1 cellular context compared by ENCODE assay signal in the genomic region with DNA sequence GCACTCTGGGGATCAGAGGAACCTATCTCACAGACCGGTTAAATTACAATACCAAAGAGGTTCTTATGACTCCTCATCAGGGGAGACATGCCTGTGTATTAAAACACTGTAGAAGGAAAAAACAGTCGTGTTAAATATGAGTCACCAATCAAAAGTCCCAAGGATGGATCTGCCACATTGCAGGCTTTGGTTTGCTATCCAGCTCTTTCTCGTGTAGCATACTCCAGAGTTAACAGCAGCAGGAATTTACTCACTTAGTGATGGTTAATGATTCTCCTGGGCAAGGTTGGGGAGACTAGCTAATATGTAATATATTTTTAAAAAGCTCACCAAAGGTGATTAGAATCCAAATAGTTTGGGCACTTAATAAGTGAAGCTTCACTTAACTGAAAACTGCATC.
TF ChIP-seq lines count a peak whose summit lies in the region.

No MANE protein-coding gene starts in this region.

TF ChIP-seq in GM23338, 12 proteins besides CTCF, POLR2A, EP300 and RAD21 (continued from another document):
- TF ChIP-seq, protein P1, sequence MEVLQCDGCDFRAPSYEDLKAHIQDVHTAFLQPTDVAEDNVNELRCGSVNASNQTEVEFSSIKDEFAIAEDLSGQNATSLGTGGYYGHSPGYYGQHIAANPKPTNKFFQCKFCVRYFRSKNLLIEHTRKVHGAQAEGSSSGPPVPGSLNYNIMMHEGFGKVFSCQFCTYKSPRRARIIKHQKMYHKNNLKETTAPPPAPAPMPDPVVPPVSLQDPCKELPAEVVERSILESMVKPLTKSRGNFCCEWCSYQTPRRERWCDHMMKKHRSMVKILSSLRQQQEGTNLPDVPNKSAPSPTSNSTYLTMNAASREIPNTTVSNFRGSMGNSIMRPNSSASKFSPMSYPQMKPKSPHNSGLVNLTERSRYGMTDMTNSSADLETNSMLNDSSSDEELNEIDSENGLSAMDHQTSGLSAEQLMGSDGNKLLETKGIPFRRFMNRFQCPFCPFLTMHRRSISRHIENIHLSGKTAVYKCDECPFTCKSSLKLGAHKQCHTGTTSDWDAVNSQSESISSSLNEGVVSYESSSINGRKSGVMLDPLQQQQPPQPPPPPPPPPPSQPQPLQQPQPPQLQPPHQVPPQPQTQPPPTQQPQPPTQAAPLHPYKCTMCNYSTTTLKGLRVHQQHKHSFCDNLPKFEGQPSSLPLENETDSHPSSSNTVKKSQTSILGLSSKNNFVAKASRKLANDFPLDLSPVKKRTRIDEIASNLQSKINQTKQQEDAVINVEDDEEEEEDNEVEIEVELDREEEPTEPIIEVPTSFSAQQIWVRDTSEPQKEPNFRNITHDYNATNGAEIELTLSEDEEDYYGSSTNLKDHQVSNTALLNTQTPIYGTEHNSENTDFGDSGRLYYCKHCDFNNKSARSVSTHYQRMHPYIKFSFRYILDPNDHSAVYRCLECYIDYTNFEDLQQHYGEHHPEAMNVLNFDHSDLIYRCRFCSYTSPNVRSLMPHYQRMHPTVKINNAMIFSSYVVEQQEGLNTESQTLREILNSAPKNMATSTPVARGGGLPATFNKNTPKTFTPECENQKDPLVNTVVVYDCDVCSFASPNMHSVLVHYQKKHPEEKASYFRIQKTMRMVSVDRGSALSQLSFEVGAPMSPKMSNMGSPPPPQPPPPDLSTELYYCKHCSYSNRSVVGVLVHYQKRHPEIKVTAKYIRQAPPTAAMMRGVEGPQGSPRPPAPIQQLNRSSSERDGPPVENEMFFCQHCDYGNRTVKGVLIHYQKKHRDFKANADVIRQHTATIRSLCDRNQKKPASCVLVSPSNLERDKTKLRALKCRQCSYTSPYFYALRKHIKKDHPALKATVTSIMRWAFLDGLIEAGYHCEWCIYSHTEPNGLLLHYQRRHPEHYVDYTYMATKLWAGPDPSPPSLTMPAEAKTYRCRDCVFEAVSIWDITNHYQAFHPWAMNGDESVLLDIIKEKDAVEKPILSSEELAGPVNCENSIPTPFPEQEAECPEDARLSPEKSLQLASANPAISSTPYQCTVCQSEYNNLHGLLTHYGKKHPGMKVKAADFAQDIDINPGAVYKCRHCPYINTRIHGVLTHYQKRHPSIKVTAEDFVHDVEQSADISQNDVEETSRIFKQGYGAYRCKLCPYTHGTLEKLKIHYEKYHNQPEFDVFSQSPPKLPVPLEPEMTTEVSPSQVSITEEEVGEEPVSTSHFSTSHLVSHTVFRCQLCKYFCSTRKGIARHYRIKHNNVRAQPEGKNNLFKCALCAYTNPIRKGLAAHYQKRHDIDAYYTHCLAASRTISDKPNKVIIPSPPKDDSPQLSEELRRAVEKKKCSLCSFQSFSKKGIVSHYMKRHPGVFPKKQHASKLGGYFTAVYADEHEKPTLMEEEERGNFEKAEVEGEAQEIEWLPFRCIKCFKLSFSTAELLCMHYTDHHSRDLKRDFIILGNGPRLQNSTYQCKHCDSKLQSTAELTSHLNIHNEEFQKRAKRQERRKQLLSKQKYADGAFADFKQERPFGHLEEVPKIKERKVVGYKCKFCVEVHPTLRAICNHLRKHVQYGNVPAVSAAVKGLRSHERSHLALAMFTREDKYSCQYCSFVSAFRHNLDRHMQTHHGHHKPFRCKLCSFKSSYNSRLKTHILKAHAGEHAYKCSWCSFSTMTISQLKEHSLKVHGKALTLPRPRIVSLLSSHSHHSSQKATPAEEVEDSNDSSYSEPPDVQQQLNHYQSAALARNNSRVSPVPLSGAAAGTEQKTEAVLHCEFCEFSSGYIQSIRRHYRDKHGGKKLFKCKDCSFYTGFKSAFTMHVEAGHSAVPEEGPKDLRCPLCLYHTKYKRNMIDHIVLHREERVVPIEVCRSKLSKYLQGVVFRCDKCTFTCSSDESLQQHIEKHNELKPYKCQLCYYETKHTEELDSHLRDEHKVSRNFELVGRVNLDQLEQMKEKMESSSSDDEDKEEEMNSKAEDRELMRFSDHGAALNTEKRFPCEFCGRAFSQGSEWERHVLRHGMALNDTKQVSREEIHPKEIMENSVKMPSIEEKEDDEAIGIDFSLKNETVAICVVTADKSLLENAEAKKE (CRISPR knock-in tag; IDR thresholded peaks at IDR 0.05) = no peak
- TF ChIP-seq ZNF114 (CRISPR knock-in tag; IDR thresholded peaks at IDR 0.05) (no peak), ZNF331 (CRISPR knock-in tag; IDR thresholded peaks at IDR 0.05; ENCODE audit: low read depth) (no peak), EZH2 (IDR thresholded peaks at IDR 0.05; ENCODE audit: low read depth, unreplicated experiment) (no peak)
- TF ChIP-seq, protein P2, sequence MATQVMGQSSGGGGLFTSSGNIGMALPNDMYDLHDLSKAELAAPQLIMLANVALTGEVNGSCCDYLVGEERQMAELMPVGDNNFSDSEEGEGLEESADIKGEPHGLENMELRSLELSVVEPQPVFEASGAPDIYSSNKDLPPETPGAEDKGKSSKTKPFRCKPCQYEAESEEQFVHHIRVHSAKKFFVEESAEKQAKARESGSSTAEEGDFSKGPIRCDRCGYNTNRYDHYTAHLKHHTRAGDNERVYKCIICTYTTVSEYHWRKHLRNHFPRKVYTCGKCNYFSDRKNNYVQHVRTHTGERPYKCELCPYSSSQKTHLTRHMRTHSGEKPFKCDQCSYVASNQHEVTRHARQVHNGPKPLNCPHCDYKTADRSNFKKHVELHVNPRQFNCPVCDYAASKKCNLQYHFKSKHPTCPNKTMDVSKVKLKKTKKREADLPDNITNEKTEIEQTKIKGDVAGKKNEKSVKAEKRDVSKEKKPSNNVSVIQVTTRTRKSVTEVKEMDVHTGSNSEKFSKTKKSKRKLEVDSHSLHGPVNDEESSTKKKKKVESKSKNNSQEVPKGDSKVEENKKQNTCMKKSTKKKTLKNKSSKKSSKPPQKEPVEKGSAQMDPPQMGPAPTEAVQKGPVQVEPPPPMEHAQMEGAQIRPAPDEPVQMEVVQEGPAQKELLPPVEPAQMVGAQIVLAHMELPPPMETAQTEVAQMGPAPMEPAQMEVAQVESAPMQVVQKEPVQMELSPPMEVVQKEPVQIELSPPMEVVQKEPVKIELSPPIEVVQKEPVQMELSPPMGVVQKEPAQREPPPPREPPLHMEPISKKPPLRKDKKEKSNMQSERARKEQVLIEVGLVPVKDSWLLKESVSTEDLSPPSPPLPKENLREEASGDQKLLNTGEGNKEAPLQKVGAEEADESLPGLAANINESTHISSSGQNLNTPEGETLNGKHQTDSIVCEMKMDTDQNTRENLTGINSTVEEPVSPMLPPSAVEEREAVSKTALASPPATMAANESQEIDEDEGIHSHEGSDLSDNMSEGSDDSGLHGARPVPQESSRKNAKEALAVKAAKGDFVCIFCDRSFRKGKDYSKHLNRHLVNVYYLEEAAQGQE (IDR thresholded peaks at IDR 0.05; ENCODE audit: unreplicated experiment) = no peak
